Comparison of ENCODE assay signal across 20 cellular contexts in genomic region chr7:107267138-107267537, GRCh38.
A peak's percentile ranks its signal among the peaks of the same experiment; 100 is the strongest.
DNase-seq lines count a peak whose midpoint lies in the region; ATAC-seq and TF ChIP-seq lines count a peak whose summit lies in the region.
"Had no signal": no experiment of that assay in that cellular context is flagged by ENCODE, and none has a peak within 500 bp of the region (broad histone marks: within the 10 kb centered on the region; RNA-seq: fewer than 3 reads in every experiment).

No MANE protein-coding gene starts in this region.

- H3K9me3 ChIP-seq in SK-N-SH, result no peaks in the 10 kb centered on the region
- H3K9me3 ChIP-seq: Caco-2 had no signal

- no peak overlapping the region for H3K4me2 ChIP-seq in SK-N-SH

- no peaks in the 10 kb centered on the region for H3K9me3 Mint-ChIP-seq in nephron progenitor cell
- H3K9me3 Mint-ChIP-seq: CD4-positive, alpha-beta T cell; HFFc6 had no signal

- no peak for TF ChIP-seq EP300 in SK-N-SH (IDR thresholded peaks at IDR 0.05; ENCODE audit: borderline replicate concordance in 1 of 2, low read depth in 1 of 2, low read length in 1 of 2)

- no peaks in the 10 kb centered on the region for H3K27me3 Mint-ChIP-seq in nephron progenitor cell (ENCODE audit: low read depth, poor library complexity)
- H3K27me3 Mint-ChIP-seq: CD4-positive, alpha-beta T cell had no signal

- H3K9me2 ChIP-seq in SK-N-SH, result 0 out of 2 replicates have a peak, but pooled peaks cover 3% of the 10 kb centered on the region

- H3K27ac ChIP-seq in SK-N-SH (ENCODE audit: low read depth in 2 of 2, low read length in 1 of 2), result no peak overlapping the region
- H3K27ac ChIP-seq: C4-2B had no signal

- TF ChIP-seq RAD21 in SK-N-SH (IDR thresholded peaks at IDR 0.05; ENCODE audit: low read length), result no peak

- POLR2A ChIA-PET in SK-N-SH (lab: Yijun Ruan, JAX), result no interaction called here

- no peak overlapping the region for H3K9ac ChIP-seq in SK-N-SH

- no peaks in the 10 kb centered on the region for H3F3A ChIP-seq in SK-N-SH (replicated peaks; ENCODE audit: insufficient read depth)

- no peaks in the 10 kb centered on the region for H3K27me3 ChIP-seq in SK-N-SH (ENCODE audit: insufficient read depth)

- 83% methylated on average over 1 of the region's 1 CpG for WGBS in SK-N-SH (ENCODE audit: low lambda C conversion rate)

- no peak for DNase-seq in SK-N-SH
- DNase-seq in NCI-H69 (lab: John Stamatoyannopoulos, UW), result peak; percentile 32
- DNase-seq in SK-N-DZ (ENCODE audit: low spot score), result peak; percentile 45
- DNase-seq in nephron progenitor cell, result no peak
- no peak for DNase-seq in AG08396 (ENCODE audit: low spot score)
- no peak for DNase-seq in stimulated activated CD4-positive, alpha-beta T cell treated with anti-CD3 and anti-CD28 coated beads, Interleukin-2, amount 100 ng/mL, for 48 hours
- DNase-seq: ACHN; AML-193; Caco-2; CD4-positive, alpha-beta T cell; DMS153; DMS79; GDM1; GOT3; H7; HFFc6 had no signal

- TF ChIP-seq CTCF in SK-N-SH (IDR thresholded peaks at IDR 0.05) (no peak), nephron progenitor cell (IDR thresholded peaks at IDR 0.05) (no peak)

- peak overlapping the region; percentile 92 for H3K27ac Mint-ChIP-seq in nephron progenitor cell
- H3K27ac Mint-ChIP-seq: CD4-positive, alpha-beta T cell; HFFc6 had no signal

- no peak overlapping the region for H3K4me3 Mint-ChIP-seq in nephron progenitor cell
- H3K4me3 Mint-ChIP-seq: CD4-positive, alpha-beta T cell; HFFc6 had no signal

- no peaks in the 10 kb centered on the region for H4K20me1 ChIP-seq in SK-N-SH (ENCODE audit: insufficient read depth)

- no peak overlapping the region for H3K4me3 ChIP-seq in SK-N-SH (ENCODE audit: low read depth in 2 of 2, low read length in 1 of 2)

- CTCF ChIA-PET in SK-N-SH (lab: Yijun Ruan, JAX), result interaction anchor here (0.7 to 3.0 kb wide), 4 partner anchors 9 to 419 kb away, joined by 3 to 7 read pairs (median 3); no protein-coding TSS in a partner anchor

- no peaks in the 10 kb centered on the region for H3K4me1 Mint-ChIP-seq in nephron progenitor cell

- no peak overlapping the region for H2AFZ ChIP-seq in SK-N-SH (ENCODE audit: low read depth)

- ATAC-seq in SK-N-SH treated with all-trans-retinoic acid at 6 μM for 48 hours (peak; percentile 16; the same call in 1 of the 3 replicates), GM21423 (IDR thresholded peaks at IDR 0.05; ENCODE audit: unreplicated experiment) (no peak)
- ATAC-seq: HCT116 had no signal

- peaks cover 11% of the 10 kb centered on the region for H3K36me3 Mint-ChIP-seq in nephron progenitor cell (ENCODE audit: low read depth)

- H3K79me2 ChIP-seq in SK-N-SH (ENCODE audit: insufficient read depth), result no peaks in the 10 kb centered on the region

- H3K4me1 ChIP-seq in SK-N-SH (ENCODE audit: control insufficient read depth in 1 of 2, insufficient read depth in 2 of 2, low read depth in 1 of 2, low read length in 1 of 2), result no peaks in the 10 kb centered on the region

- H3K36me3 ChIP-seq in SK-N-SH (replicated peaks in 1 of 2; ENCODE audit: control insufficient read depth in 1 of 2, insufficient read depth in 2 of 2, low read length in 1 of 2), result peaks cover 0 to 5% of the 10 kb centered on the region in 2 experiments

TF ChIP-seq in SK-N-SH treated with all-trans-retinoic acid at 6 μM for 48 hours, 23 proteins besides CTCF, POLR2A, EP300 and RAD21 (continues in another document):
- TF ChIP-seq ESRRG (CRISPR knock-in tag; IDR thresholded peaks at IDR 0.05), result no peak
- TF ChIP-seq SNAI2 (CRISPR knock-in tag; IDR thresholded peaks at IDR 0.05), result no peak
- no peak for TF ChIP-seq ZNF565 (CRISPR knock-in tag; conservative IDR thresholded peaks at IDR 0.05; ENCODE audit: low read depth)
- no peak for TF ChIP-seq RARB (CRISPR knock-in tag; IDR thresholded peaks at IDR 0.05)
- TF ChIP-seq ZC3H10 (CRISPR knock-in tag; IDR thresholded peaks at IDR 0.05), result peak; percentile 65; the same call in 1 of the 2 replicates
- TF ChIP-seq PATZ1 (CRISPR knock-in tag; IDR thresholded peaks at IDR 0.05; ENCODE audit: borderline replicate concordance), result peak; percentile 46; the same call in 1 of the 2 replicates

TF ChIP-seq in SK-N-SH, 30 proteins besides CTCF, POLR2A, EP300 and RAD21:
- TF ChIP-seq SMC3 (IDR thresholded peaks at IDR 0.05; ENCODE audit: low read depth, low read length), result no peak
- no peak for TF ChIP-seq REST (IDR thresholded peaks at IDR 0.05; ENCODE audit: low read depth, low read length)
- TF ChIP-seq USF1 (IDR thresholded peaks at IDR 0.05; ENCODE audit: borderline replicate concordance, low read depth), result no peak
- no peak for TF ChIP-seq RFX5 (IDR thresholded peaks at IDR 0.05; ENCODE audit: low read length)
- TF ChIP-seq TCF12 (IDR thresholded peaks at IDR 0.05), result no peak
- TF ChIP-seq FOSL2 (IDR thresholded peaks at IDR 0.05; ENCODE audit: borderline replicate concordance, low read depth), result no peak
- no peak for TF ChIP-seq GABPA (IDR thresholded peaks at IDR 0.05; ENCODE audit: low read depth)
- TF ChIP-seq MXI1 (IDR thresholded peaks at IDR 0.05; ENCODE audit: low read depth, low read length), result no peak
- no peak for TF ChIP-seq ZBTB33 (IDR thresholded peaks at IDR 0.05; ENCODE audit: borderline replicate concordance, low read depth)
- no peak for TF ChIP-seq GATA2 (CRISPR knock-in tag; IDR thresholded peaks at IDR 0.05)
- no peak for TF ChIP-seq TEAD4 (IDR thresholded peaks at IDR 0.05; ENCODE audit: borderline replicate concordance, insufficient read depth)
- TF ChIP-seq SIN3A (IDR thresholded peaks at IDR 0.05; ENCODE audit: borderline replicate concordance, low read depth, low read length), result no peak

Comparison
In these comparisons a context has a peak if more than half of its experiments do, and no peak if none do; other contexts are left out.
1. DNase-seq: peak in NCI-H69 (single experiment) and SK-N-DZ (single experiment); none in SK-N-SH (single experiment), nephron progenitor cell (single experiment), AG08396 (single experiment) and stimulated activated CD4-positive, alpha-beta T cell treated with anti-CD3 and anti-CD28 coated beads, Interleukin-2, amount 100 ng/mL, for 48 hours (0 of 2).